ENCODE assay signal across 1 cellular context in genomic region chr1:160868141-160868540, GRCh38.
TF ChIP-seq lines count a peak whose summit lies in the region.

No MANE protein-coding gene starts in this region.

TF ChIP-seq in K562, 482 proteins besides CTCF, POLR2A, EP300 and RAD21:
- no peak for TF ChIP-seq DEAF1 (CRISPR knock-in tag; IDR thresholded peaks at IDR 0.05)
- TF ChIP-seq MTA1 (IDR thresholded peaks at IDR 0.05; ENCODE audit: borderline replicate concordance) = no peak
- TF ChIP-seq FOSL1 (tag; conservative IDR thresholded peaks at IDR 0.05) = peak; percentile 62; the same call in 1 of the 2 replicates
